In genomic region chr3:61358364-61358763, GRCh38 we compare ENCODE assay signal across 8 cellular contexts.
DNase-seq lines count a peak whose midpoint lies in the region; ATAC-seq and TF ChIP-seq lines count a peak whose summit lies in the region.

No MANE protein-coding gene starts in this region.

- no peak overlapping the region for H3K27ac ChIP-seq in colonic mucosa

- no peak overlapping the region for H3K4me3 ChIP-seq in colonic mucosa

- no peaks in the 10 kb centered on the region for H3K36me3 Mint-ChIP-seq in activated CD8-positive, alpha-beta T cell treated with anti-CD3 and anti-CD28 coated beads, Interleukin-2, amount 10 ng/mL, durations not matched to agents 7 days and 5 days (ENCODE audit: low read depth)
- no peaks in the 10 kb centered on the region for H3K36me3 Mint-ChIP-seq in immature natural killer cell

- CTCF ChIA-PET in activated CD8-positive, alpha-beta T cell treated with anti-CD3 and anti-CD28 coated beads, Interleukin-2, amount 10 ng/mL, durations not matched to agents 7 days and 5 days (lab: Charles Lee): no interaction called here

- H3K9me3 ChIP-seq in colonic mucosa: no peaks in the 10 kb centered on the region

- H3K27me3 ChIP-seq in colonic mucosa: no peaks in the 10 kb centered on the region

- H3K36me3 ChIP-seq in colonic mucosa: no peaks in the 10 kb centered on the region

- peaks cover 2% of the 10 kb centered on the region for H3K27me3 Mint-ChIP-seq in activated CD8-positive, alpha-beta T cell treated with anti-CD3 and anti-CD28 coated beads, Interleukin-2, amount 10 ng/mL, durations not matched to agents 7 days and 5 days (ENCODE audit: low read depth)
- H3K27me3 Mint-ChIP-seq in immature natural killer cell (ENCODE audit: low read depth in 3 of 3): peaks cover 0 to 6% (median 0%) of the 10 kb centered on the region in 3 donors

- peak; percentile 2 for DNase-seq in NCI-H510A treated with DMSO at 0.1 percent for 48 hours (lab: John Stamatoyannopoulos, UW)
- DNase-seq in NCI-H510A (lab: John Stamatoyannopoulos, UW): no peak
- DNase-seq in colonic mucosa: peak; percentile 60
- peak; percentile 95 for DNase-seq in pons (ENCODE audit: low spot score)
- DNase-seq in activated CD8-positive, alpha-beta T cell treated with anti-CD3 and anti-CD28 coated beads, Interleukin-2, amount 10 ng/mL, durations not matched to agents 7 days and 5 days: no peak
- no peak for DNase-seq in AML-193 (lab: John Stamatoyannopoulos, UW)
- no peak for DNase-seq in immature natural killer cell

- peak; percentile 99 for ATAC-seq in HG03342 (IDR thresholded peaks at IDR 0.05; ENCODE audit: unreplicated experiment)
- ATAC-seq in activated CD8-positive, alpha-beta T cell treated with anti-CD3 and anti-CD28 coated beads, Interleukin-2, amount 10 ng/mL, durations not matched to agents 7 days and 5 days: no peak

- no peaks in the 10 kb centered on the region for H3K4me1 ChIP-seq in colonic mucosa

- no peaks in the 10 kb centered on the region for H3K9me3 Mint-ChIP-seq in activated CD8-positive, alpha-beta T cell treated with anti-CD3 and anti-CD28 coated beads, Interleukin-2, amount 10 ng/mL, durations not matched to agents 7 days and 5 days (ENCODE audit: insufficient read depth)
- peaks cover 0 to 5% (median under 1%) of the 10 kb centered on the region in 6 donors for H3K9me3 Mint-ChIP-seq in immature natural killer cell

- no peak overlapping the region for H3K9ac ChIP-seq in colonic mucosa (ENCODE audit: low read depth in 2 of 2, low read length in 2 of 2)

- POLR2A ChIA-PET in activated CD8-positive, alpha-beta T cell treated with anti-CD3 and anti-CD28 coated beads, Interleukin-2, amount 10 ng/mL, durations not matched to agents 7 days and 5 days (lab: Charles Lee): no interaction called here

- intact Hi-C loops in colonic mucosa (cut with DNase I): no loop called here

- no peak overlapping the region for H3K4me3 Mint-ChIP-seq in activated CD8-positive, alpha-beta T cell treated with anti-CD3 and anti-CD28 coated beads, Interleukin-2, amount 10 ng/mL, durations not matched to agents 7 days and 5 days
- H3K4me3 Mint-ChIP-seq in immature natural killer cell: no peak overlapping the region

- H3K27ac Mint-ChIP-seq in activated CD8-positive, alpha-beta T cell treated with anti-CD3 and anti-CD28 coated beads, Interleukin-2, amount 10 ng/mL, durations not matched to agents 7 days and 5 days: no peak overlapping the region
- H3K27ac Mint-ChIP-seq in immature natural killer cell: no peak overlapping the region

- no peak for TF ChIP-seq CTCF in colonic mucosa (IDR thresholded peaks at IDR 0.05)

- H3K4me1 Mint-ChIP-seq in activated CD8-positive, alpha-beta T cell treated with anti-CD3 and anti-CD28 coated beads, Interleukin-2, amount 10 ng/mL, durations not matched to agents 7 days and 5 days (ENCODE audit: low read depth): peaks cover 3% of the 10 kb centered on the region
- H3K4me1 Mint-ChIP-seq in immature natural killer cell: no peaks in the 10 kb centered on the region

Comparison
In these comparisons a context has a peak if more than half of its experiments do, and no peak if none do; other contexts are left out.
1. DNase-seq: peak in NCI-H510A treated with DMSO at 0.1 percent for 48 hours (single experiment), colonic mucosa (single experiment) and pons (single experiment); none in NCI-H510A (single experiment), activated CD8-positive, alpha-beta T cell treated with anti-CD3 and anti-CD28 coated beads, Interleukin-2, amount 10 ng/mL, durations not matched to agents 7 days and 5 days (single experiment), AML-193 (0 of 2) and immature natural killer cell (0 of 3).